33 cellular contexts compared by ENCODE assay signal in the genomic region with DNA sequence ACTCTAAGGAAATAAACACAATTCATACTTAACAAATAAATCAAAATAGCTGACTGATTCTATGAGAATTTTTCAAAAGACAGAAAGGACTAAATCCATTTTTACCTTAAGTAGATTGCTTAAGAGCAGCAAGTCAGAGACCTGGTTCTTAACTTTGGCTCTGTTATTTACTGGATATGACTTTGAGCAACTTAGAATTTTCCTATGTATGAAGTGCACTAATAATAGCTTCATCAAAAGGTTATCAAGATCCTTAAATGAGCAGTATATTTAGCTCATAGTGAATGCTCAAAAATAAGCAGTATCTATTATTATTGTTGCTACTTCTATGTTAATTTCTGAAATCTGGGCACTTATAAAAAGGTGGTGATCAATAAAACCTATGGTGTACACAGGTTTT.
"Had no signal": no experiment of that assay in that cellular context is flagged by ENCODE, and none has a peak within 500 bp of the region (broad histone marks: within the 10 kb centered on the region; RNA-seq: fewer than 3 reads in every experiment).

No MANE protein-coding gene starts in this region.

- DNase-seq: Karpas-422, Kasumi-1, MG63, MM.1S, MV-4-11, NCI-H1048, NCI-H1092, NCI-H1092 treated with DMSO at 0.1 percent for 48 hours, NCI-H1105, NCI-H1105 treated with DMSO at 0.1 percent for 48 hours, NCI-H1417, NCI-H1417 treated with DMSO at 0.1 percent for 48 hours, NCI-H1436, NCI-H1436 treated with DMSO at 0.1 percent for 48 hours, NCI-H146, NCI-H1694, NCI-H1694 treated with DMSO at 0.1 percent for 48 hours, NCI-H187, NCI-H187 treated with DMSO at 0.1 percent for 48 hours, NCI-H1930, NCI-H2029, NCI-H2029 treated with DMSO at 0.1 percent for 48 hours, NCI-H2081, NCI-H2081 treated with DMSO at 0.1 percent for 48 hours, NCI-H2107, NCI-H2171, NCI-H2171 treated with DMSO at 0.1 percent for 48 hours, NCI-H2227 treated with DMSO at 0.1 percent for 48 hours, NCI-H226, NCI-H345, NCI-H446, NCI-H446 treated with DMSO at 0.1 percent for 48 hours, NCI-H510A had no signal
